ENCODE assay signal across 9 cellular contexts in the genomic region with DNA sequence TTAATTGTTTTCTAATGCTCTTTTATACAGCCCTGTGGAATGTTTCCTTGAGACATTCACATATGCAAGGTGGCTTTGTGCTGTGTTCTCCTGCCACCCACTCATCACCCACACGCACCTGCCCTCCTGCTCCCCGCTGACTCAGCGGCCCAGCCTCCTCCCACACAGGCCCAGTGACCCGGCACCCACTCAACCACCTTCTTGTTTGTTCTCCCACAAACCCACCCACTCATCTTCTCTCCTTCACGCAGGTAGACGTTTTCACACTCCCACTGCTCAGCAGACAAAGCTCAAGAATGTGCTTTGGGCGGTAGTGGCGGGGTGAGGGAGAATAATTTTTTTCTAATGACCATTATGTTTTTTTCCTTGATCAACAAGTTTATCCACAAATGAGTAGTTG. TPM values are rescaled to one million over a fixed set of nuclear protein-coding genes. Genes with fewer than 3 reads are reported as not detected.
A peak's percentile ranks its signal among the peaks of the same experiment; 100 is the strongest.
DNase-seq lines count a peak whose midpoint lies in the region; ATAC-seq and TF ChIP-seq lines count a peak whose summit lies in the region.
"Had no signal": no experiment of that assay in that cellular context is flagged by ENCODE, and none has a peak within 500 bp of the region (broad histone marks: within the 10 kb centered on the region; RNA-seq: fewer than 3 reads in every experiment).

No MANE protein-coding gene starts in this region.

- POLR2A ChIA-PET in activated CD4-positive, alpha-beta memory T cell treated with anti-CD3 and anti-CD28 coated beads for 36 hours (lab: Charles Lee) = no interaction called here
- POLR2A ChIA-PET in activated CD4-positive, alpha-beta memory T cell treated with anti-CD3 and anti-CD28 coated beads, Interleukin-2, amount 10 ng/mL, durations not matched to agents 7 days and 5 days (lab: Charles Lee) = no interaction called here

- H3K4me3 Mint-ChIP-seq in activated CD4-positive, alpha-beta memory T cell treated with anti-CD3 and anti-CD28 coated beads for 36 hours = no peak overlapping the region
- no peak overlapping the region for H3K4me3 Mint-ChIP-seq in activated CD4-positive, alpha-beta memory T cell treated with anti-CD3 and anti-CD28 coated beads, Interleukin-2, amount 10 ng/mL, durations not matched to agents 7 days and 5 days
- no peak overlapping the region for H3K4me3 Mint-ChIP-seq in mesothelial cell of epicardium
- peak overlapping the region; percentile 41 for H3K4me3 Mint-ChIP-seq in stimulated activated effector memory CD8-positive, alpha-beta T cell treated with anti-CD3 and anti-CD28 coated beads, Interleukin-12 subunit alpha, Interleukin-12 subunit beta, amount 100 ng/mL, for 72 hours

- peak; percentile 81 for ATAC-seq in stimulated activated effector memory CD8-positive, alpha-beta T cell treated with anti-CD3 and anti-CD28 coated beads, Interleukin-12 subunit alpha, Interleukin-12 subunit beta, amount 100 ng/mL, for 72 hours

- H3K4me1 Mint-ChIP-seq in activated CD4-positive, alpha-beta memory T cell treated with anti-CD3 and anti-CD28 coated beads for 36 hours (ENCODE audit: low read depth) = peaks cover 23% of the 10 kb centered on the region
- peaks cover 5% of the 10 kb centered on the region for H3K4me1 Mint-ChIP-seq in activated CD4-positive, alpha-beta memory T cell treated with anti-CD3 and anti-CD28 coated beads, Interleukin-2, amount 10 ng/mL, durations not matched to agents 7 days and 5 days
- H3K4me1 Mint-ChIP-seq in mesothelial cell of epicardium = peaks cover 10% of the 10 kb centered on the region
- H3K4me1 Mint-ChIP-seq in stimulated activated effector memory CD8-positive, alpha-beta T cell treated with anti-CD3 and anti-CD28 coated beads, Interleukin-12 subunit alpha, Interleukin-12 subunit beta, amount 100 ng/mL, for 72 hours = peaks cover 20% of the 10 kb centered on the region

- no peaks in the 10 kb centered on the region for H3K27me3 Mint-ChIP-seq in activated CD4-positive, alpha-beta memory T cell treated with anti-CD3 and anti-CD28 coated beads for 36 hours
- no peaks in the 10 kb centered on the region for H3K27me3 Mint-ChIP-seq in activated CD4-positive, alpha-beta memory T cell treated with anti-CD3 and anti-CD28 coated beads, Interleukin-2, amount 10 ng/mL, durations not matched to agents 7 days and 5 days
- no peaks in the 10 kb centered on the region for H3K27me3 Mint-ChIP-seq in mesothelial cell of epicardium (ENCODE audit: low read depth)

- DNase-seq in activated CD4-positive, alpha-beta memory T cell treated with anti-CD3 and anti-CD28 coated beads for 36 hours = peak; percentile 58
- DNase-seq in activated CD4-positive, alpha-beta memory T cell treated with anti-CD3 and anti-CD28 coated beads, Interleukin-2, amount 10 ng/mL, durations not matched to agents 7 days and 5 days = no peak
- DNase-seq in activated T-cell treated with anti-CD3 and anti-CD28 coated beads for 1 hour (ENCODE audit: low read depth) (peak; percentile 19), mesothelial cell of epicardium (ENCODE audit: low spot score in 2 of 2, unreplicated experiment in 2 of 2) (no peak), NCI-H748 treated with DMSO at 0.1 percent for 48 hours (lab: John Stamatoyannopoulos, UW) (no peak), posterior cingulate gyrus (no peak), NCI-H2227 (lab: John Stamatoyannopoulos, UW; ENCODE audit: unreplicated experiment) (no peak)
- no peak for DNase-seq in stimulated activated effector memory CD8-positive, alpha-beta T cell treated with anti-CD3 and anti-CD28 coated beads, Interleukin-12 subunit alpha, Interleukin-12 subunit beta, amount 100 ng/mL, for 72 hours (ENCODE audit: low spot score in 2 of 2)
- DNase-seq: NCI-H345 had no signal

- peaks cover 16% of the 10 kb centered on the region for H3K9me3 Mint-ChIP-seq in activated CD4-positive, alpha-beta memory T cell treated with anti-CD3 and anti-CD28 coated beads for 36 hours
- peaks cover 18% of the 10 kb centered on the region for H3K9me3 Mint-ChIP-seq in activated CD4-positive, alpha-beta memory T cell treated with anti-CD3 and anti-CD28 coated beads, Interleukin-2, amount 10 ng/mL, durations not matched to agents 7 days and 5 days
- H3K9me3 Mint-ChIP-seq in mesothelial cell of epicardium = peaks cover 17% of the 10 kb centered on the region
- peaks cover 16% of the 10 kb centered on the region for H3K9me3 Mint-ChIP-seq in stimulated activated effector memory CD8-positive, alpha-beta T cell treated with anti-CD3 and anti-CD28 coated beads, Interleukin-12 subunit alpha, Interleukin-12 subunit beta, amount 100 ng/mL, for 72 hours

- no peak for TF ChIP-seq CTCF in mesothelial cell of epicardium (IDR thresholded peaks at IDR 0.05; ENCODE audit: unreplicated experiment)

- H3K36me3 Mint-ChIP-seq in activated CD4-positive, alpha-beta memory T cell treated with anti-CD3 and anti-CD28 coated beads for 36 hours = peaks cover 7% of the 10 kb centered on the region
- H3K36me3 Mint-ChIP-seq in activated CD4-positive, alpha-beta memory T cell treated with anti-CD3 and anti-CD28 coated beads, Interleukin-2, amount 10 ng/mL, durations not matched to agents 7 days and 5 days (ENCODE audit: low read depth) = peaks cover 9% of the 10 kb centered on the region
- H3K36me3 Mint-ChIP-seq in mesothelial cell of epicardium = peaks cover 15% of the 10 kb centered on the region
- no peaks in the 10 kb centered on the region for H3K36me3 Mint-ChIP-seq in stimulated activated effector memory CD8-positive, alpha-beta T cell treated with anti-CD3 and anti-CD28 coated beads, Interleukin-12 subunit alpha, Interleukin-12 subunit beta, amount 100 ng/mL, for 72 hours

- intact Hi-C loops in activated CD4-positive, alpha-beta memory T cell treated with anti-CD3 and anti-CD28 coated beads for 36 hours (cut with micrococcal nuclease) = no loop called here
- intact Hi-C loops in posterior cingulate gyrus (cut with DNase I) = no loop called here

- peak overlapping the region; percentile 34 for H3K27ac Mint-ChIP-seq in activated CD4-positive, alpha-beta memory T cell treated with anti-CD3 and anti-CD28 coated beads for 36 hours
- H3K27ac Mint-ChIP-seq in activated CD4-positive, alpha-beta memory T cell treated with anti-CD3 and anti-CD28 coated beads, Interleukin-2, amount 10 ng/mL, durations not matched to agents 7 days and 5 days = no peak overlapping the region
- H3K27ac Mint-ChIP-seq in mesothelial cell of epicardium = peak overlapping the region; percentile 52
- H3K27ac Mint-ChIP-seq in stimulated activated effector memory CD8-positive, alpha-beta T cell treated with anti-CD3 and anti-CD28 coated beads, Interleukin-12 subunit alpha, Interleukin-12 subunit beta, amount 100 ng/mL, for 72 hours = peak overlapping the region; percentile 83

- CTCF ChIA-PET in activated CD4-positive, alpha-beta memory T cell treated with anti-CD3 and anti-CD28 coated beads for 36 hours (lab: Charles Lee) = no interaction called here
- CTCF ChIA-PET in activated CD4-positive, alpha-beta memory T cell treated with anti-CD3 and anti-CD28 coated beads, Interleukin-2, amount 10 ng/mL, durations not matched to agents 7 days and 5 days (lab: Charles Lee) = no interaction called here

RNA-seq across cellular contexts. Expression of gene NEMP2, which starts 28.6 kb away (rescaled TPM):
- 10 to 100 TPM; 28.8 to 30.0 TPM for total RNA-seq in activated CD4-positive, alpha-beta memory T cell treated with anti-CD3 and anti-CD28 coated beads for 36 hours
- total RNA-seq in activated CD4-positive, alpha-beta memory T cell treated with anti-CD3 and anti-CD28 coated beads, Interleukin-2, amount 10 ng/mL, durations not matched to agents 7 days and 5 days = 10 to 100 TPM; 18.9 to 19.1 TPM
- total RNA-seq in mesothelial cell of epicardium = 17.6 to 21.1 TPM (median 18.9 TPM) in 3 replicates

Comparison
In these comparisons a context has a peak if more than half of its experiments do, and no peak if none do; other contexts are left out.
1. DNase-seq: peak in activated CD4-positive, alpha-beta memory T cell treated with anti-CD3 and anti-CD28 coated beads for 36 hours (single experiment) and activated T-cell treated with anti-CD3 and anti-CD28 coated beads for 1 hour (single experiment); none in activated CD4-positive, alpha-beta memory T cell treated with anti-CD3 and anti-CD28 coated beads, Interleukin-2, amount 10 ng/mL, durations not matched to agents 7 days and 5 days (single experiment), mesothelial cell of epicardium (0 of 2), stimulated activated effector memory CD8-positive, alpha-beta T cell treated with anti-CD3 and anti-CD28 coated beads, Interleukin-12 subunit alpha, Interleukin-12 subunit beta, amount 100 ng/mL, for 72 hours (0 of 2), NCI-H748 treated with DMSO at 0.1 percent for 48 hours (single experiment), posterior cingulate gyrus (0 of 10) and NCI-H2227 (single experiment).